Comparison of ENCODE assay signal across 8 cellular contexts in the genomic region with DNA sequence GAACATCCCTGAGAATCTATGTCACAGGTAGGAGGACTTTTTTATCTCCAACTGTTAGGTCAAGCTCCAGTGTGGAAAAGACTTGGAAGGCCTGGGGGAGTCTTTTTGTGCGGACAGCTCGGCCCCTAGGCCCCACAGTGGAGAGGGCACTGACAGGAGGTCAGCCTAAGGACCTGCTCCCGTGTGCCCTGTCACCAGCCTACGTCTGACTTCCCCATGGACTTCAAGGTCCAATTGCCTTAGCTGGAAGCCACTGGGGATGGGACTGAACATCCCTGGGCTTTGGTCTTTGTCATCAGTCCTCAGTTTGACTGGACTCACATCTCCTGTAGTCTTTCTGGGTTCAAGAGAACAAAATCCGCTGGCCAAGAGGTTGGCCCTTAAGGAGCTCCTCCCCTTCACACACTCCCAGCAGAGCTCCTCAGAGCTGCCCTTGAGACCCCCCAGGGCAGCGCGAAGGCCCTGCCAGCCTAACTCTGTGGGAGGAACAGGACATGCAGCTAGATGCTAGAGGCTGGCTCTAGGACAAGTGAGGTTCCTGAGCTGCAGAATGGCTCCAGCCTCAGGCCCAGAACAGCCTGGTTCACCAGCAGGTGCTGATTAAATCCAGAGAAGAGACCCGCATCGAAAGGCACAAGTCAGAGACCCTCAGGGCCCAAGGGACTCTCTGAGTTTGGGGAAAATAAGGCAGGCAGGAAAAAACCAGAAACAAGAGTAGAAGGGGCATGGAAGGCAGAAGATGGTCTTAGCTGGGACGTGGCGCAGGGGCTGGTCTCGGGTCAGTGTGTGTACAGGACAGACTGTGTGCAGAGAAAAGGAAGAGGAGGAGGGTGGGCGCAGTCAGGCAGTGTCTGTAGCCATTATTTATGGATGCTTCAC. TPM values are rescaled to one million over a fixed set of nuclear protein-coding genes. Genes with fewer than 3 reads are reported as not detected.
DNase-seq lines count a peak whose midpoint lies in the region; ATAC-seq, FAIRE-seq and TF ChIP-seq lines count a peak whose summit lies in the region.

No MANE protein-coding gene starts in this region.

- H3K9me3 ChIP-seq in adrenal gland (replicated peaks in 1 of 3) (no peaks in the 10 kb centered on the region), kidney (ENCODE audit: control insufficient read depth in 1 of 2, low read length in 2 of 2) (no peaks in the 10 kb centered on the region)

- 56 to 63% (median 57%) methylated on average over 7 to 13 of the region's 13 CpGs for WGBS in adrenal gland, 4 donors

- no peak overlapping the region for H3K4me3 Mint-ChIP-seq in GM23338

- peaks cover 6% of the 10 kb centered on the region for H3K27me3 Mint-ChIP-seq in GM23338 (ENCODE audit: insufficient read depth, low read depth, poor library complexity)

- no peaks in the 10 kb centered on the region for H3K9me3 Mint-ChIP-seq in GM23338

- H3K36me3 Mint-ChIP-seq in GM23338 (ENCODE audit: low read depth) = peaks cover 10% of the 10 kb centered on the region

- intact Hi-C loops in adrenal gland (cut with DNase I) = no loop called here
- intact Hi-C loops in kidney (cut with DNase I) = no loop called here

- no peaks in the 10 kb centered on the region for H3K79me2 ChIP-seq in GM23338 (replicated peaks; ENCODE audit: insufficient read depth)

- FAIRE-seq in kidney (lab: Jason Lieb, UNC) = no peak

- H3K9ac ChIP-seq in kidney (ENCODE audit: low read length in 2 of 2) = peak overlapping the region; percentile 19 to 53

- H2AFZ ChIP-seq in GM23338 = no peak overlapping the region

- H3K27ac ChIP-seq in GM23338 (ENCODE audit: low read depth) = peak overlapping the region; percentile 45; the same call in 1 of the 2 replicates
- peak overlapping the region; percentile 71 to 99 (median 93) for H3K27ac ChIP-seq in adrenal gland
- H3K27ac ChIP-seq in kidney (ENCODE audit: low read depth in 2 of 2, low read length in 2 of 2) = peak overlapping the region; percentile 97 to 98
- H3K27ac ChIP-seq in skin epidermis = peak overlapping the region in 20 of 21 experiments; percentile 67 to 99 (median 94)

- H3K4me1 Mint-ChIP-seq in GM23338 = peaks cover 32% of the 10 kb centered on the region

- no peak overlapping the region for H3K4me2 ChIP-seq in GM23338

- ATAC-seq in GM23338 (no peak), GM21825 (IDR thresholded peaks at IDR 0.05; ENCODE audit: unreplicated experiment) (no peak)

- H3K36me3 ChIP-seq in GM23338 (ENCODE audit: insufficient read depth) = no peaks in the 10 kb centered on the region
- H3K36me3 ChIP-seq in adrenal gland (replicated peaks in 1 of 2) = no peaks in the 10 kb centered on the region
- no peaks in the 10 kb centered on the region for H3K36me3 ChIP-seq in kidney (ENCODE audit: control insufficient read depth in 1 of 2, insufficient read depth in 2 of 2, low read length in 2 of 2)

- H3F3A ChIP-seq in GM23338 (replicated peaks; ENCODE audit: low read depth) = no peaks in the 10 kb centered on the region

- H4K20me1 ChIP-seq in GM23338 (replicated peaks; ENCODE audit: insufficient read depth) = no peaks in the 10 kb centered on the region

- H3K27me3 ChIP-seq in GM23338 (ENCODE audit: insufficient read depth) = no peaks in the 10 kb centered on the region
- no peaks in the 10 kb centered on the region for H3K27me3 ChIP-seq in adrenal gland

- no peaks in the 10 kb centered on the region for H3K9me2 ChIP-seq in GM23338 (ENCODE audit: insufficient read depth)

- no peak overlapping the region for H3K27ac Mint-ChIP-seq in GM23338

- DNase-seq in GM23338 (ENCODE audit: low spot score) = no peak
- no peak for DNase-seq in adrenal gland
- DNase-seq in kidney = peak; percentile 70
- DNase-seq in NK-92 (lab: John Stamatoyannopoulos, UW; ENCODE audit: unreplicated experiment) = no peak
- DNase-seq in NCI-H2029 treated with DMSO at 0.1 percent for 48 hours (lab: John Stamatoyannopoulos, UW) = no peak
- DNase-seq in hepatic stellate cell (ENCODE audit: low spot score) = no peak

- no peak for TF ChIP-seq CTCF in GM23338 (conservative IDR thresholded peaks at IDR 0.05; ENCODE audit: low read depth in 2 of 2)
- no peak for TF ChIP-seq CTCF in adrenal gland (IDR thresholded peaks at IDR 0.05)
- TF ChIP-seq CTCF in kidney (IDR thresholded peaks at IDR 0.05; ENCODE audit: borderline replicate concordance, extremely low read depth, insufficient read depth) = no peak

- peak in 1 of 2 donors; percentile 32 for TF ChIP-seq POLR2A in adrenal gland (IDR thresholded peaks at IDR 0.05)

- H3K4me3 ChIP-seq in GM23338 (no peak overlapping the region), adrenal gland (peak overlapping the region in 1 of 4 donors; percentile 38), kidney (ENCODE audit: low read length in 2 of 2) (peak overlapping the region in 1 of 2 donors; percentile 58), skin epidermis (peak overlapping the region in 1 of 7 experiments; percentile 36)

- H3K4me1 ChIP-seq in GM23338 (ENCODE audit: insufficient read depth) (peaks cover 2% of the 10 kb centered on the region), adrenal gland (replicated peaks in 1 of 2) (peaks cover 56 to 92% of the 10 kb centered on the region in 2 donors), kidney (ENCODE audit: control insufficient read depth in 1 of 2, insufficient read depth in 1 of 2, low read depth in 1 of 2, low read length in 2 of 2) (peaks cover 68 to 74% of the 10 kb centered on the region in 2 donors)

TF ChIP-seq in GM23338, 12 proteins besides CTCF, POLR2A, EP300 and RAD21:
- TF ChIP-seq NANOG (IDR thresholded peaks at IDR 0.05; ENCODE audit: borderline replicate concordance) = no peak

RNA-seq across cellular contexts. Expression of a gene that starts 31.6 kb away (rescaled TPM):
- 75.3 and 82.0 TPM in 2 replicates for total RNA-seq in GM23338 (2014; rRNA removed; shearing (Covaris generic))
- polyA plus RNA-seq in GM23338 (2016; fragmentation: Nextera tagmentation; extraction: Ambion mirVana) (15.9 and 18.5 TPM in 2 replicates), adrenal gland (10 to 100 TPM; 10.3 to 37.7 (median 12.8) TPM), kidney (ENCODE audit: insufficient read depth, low read depth, low replicate concordance) (11.7 TPM)
- total RNA-seq in adrenal gland (10 to 100 TPM; 16.8 to 58.1 (median 32.2) TPM), kidney (35.5 TPM)

Comparison
In these comparisons a context has a peak if more than half of its experiments do, and no peak if none do; other contexts are left out.
1. H3K27ac ChIP-seq: peak in every context shown above with its lines; median percentile 98 in kidney; 94 in skin epidermis; 93 in adrenal gland; 45 in GM23338.